Comparison of ENCODE assay signal across 8 cellular contexts in the genomic region with DNA sequence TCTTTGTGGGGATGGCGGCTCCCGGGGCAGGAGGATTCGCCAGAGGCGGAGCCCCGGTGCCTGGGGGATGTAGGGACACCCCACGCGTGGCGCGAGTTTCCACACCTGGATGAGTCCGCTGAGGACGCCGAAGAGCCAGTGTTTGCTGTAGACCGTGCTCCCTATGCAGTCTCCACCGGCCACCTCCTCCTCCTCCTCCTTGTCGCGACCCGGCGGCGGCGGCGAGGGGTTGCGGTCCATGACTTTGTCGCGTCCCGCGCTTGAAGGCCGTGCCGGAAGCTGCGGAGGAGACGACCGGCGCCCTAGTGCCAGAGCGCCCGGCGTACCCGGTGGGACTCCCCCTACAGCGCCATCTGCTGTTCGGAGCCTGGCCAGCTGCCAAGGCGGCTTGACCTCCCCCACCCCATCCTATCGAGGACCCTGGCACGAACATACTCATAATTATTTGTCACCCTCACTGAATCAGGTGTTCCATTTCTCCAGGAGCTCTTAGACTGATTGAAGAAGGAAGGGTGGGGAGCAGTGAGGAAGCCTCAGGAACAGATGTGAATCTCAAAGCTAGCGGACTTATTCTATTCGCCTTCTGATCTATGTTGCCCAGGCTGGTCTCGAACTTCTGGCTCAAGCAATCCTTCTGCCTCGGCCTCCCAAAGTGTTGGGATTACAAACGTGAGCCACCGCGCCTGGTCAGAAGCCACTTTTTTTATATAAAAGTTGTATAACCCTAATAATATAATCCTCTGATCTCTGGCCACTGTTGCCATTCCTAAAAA. TPM values are rescaled to one million over a fixed set of nuclear protein-coding genes. Genes with fewer than 3 reads are reported as not detected.
DNase-seq lines count a peak whose midpoint lies in the region; ATAC-seq, FAIRE-seq and TF ChIP-seq lines count a peak whose summit lies in the region.

A gene with protein sequence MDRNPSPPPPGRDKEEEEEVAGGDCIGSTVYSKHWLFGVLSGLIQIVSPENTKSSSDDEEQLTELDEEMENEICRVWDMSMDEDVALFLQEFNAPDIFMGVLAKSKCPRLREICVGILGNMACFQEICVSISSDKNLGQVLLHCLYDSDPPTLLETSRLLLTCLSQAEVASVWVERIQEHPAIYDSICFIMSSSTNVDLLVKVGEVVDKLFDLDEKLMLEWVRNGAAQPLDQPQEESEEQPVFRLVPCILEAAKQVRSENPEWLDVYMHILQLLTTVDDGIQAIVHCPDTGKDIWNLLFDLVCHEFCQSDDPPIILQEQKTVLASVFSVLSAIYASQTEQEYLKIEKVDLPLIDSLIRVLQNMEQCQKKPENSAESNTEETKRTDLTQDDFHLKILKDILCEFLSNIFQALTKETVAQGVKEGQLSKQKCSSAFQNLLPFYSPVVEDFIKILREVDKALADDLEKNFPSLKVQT (minus strand): TSS at position 281 of the 773 bp plus-strand sequence. CDS start 41 bp downstream, at position 240.

- no peaks in the 10 kb centered on the region for H3K27me3 ChIP-seq in RWPE2 (ENCODE audit: insufficient read depth, poor library complexity, severe bottlenecking)
- peaks cover 5% of the 10 kb centered on the region for H3K27me3 ChIP-seq in foreskin keratinocyte
- no peaks in the 10 kb centered on the region for H3K27me3 ChIP-seq in neuron (ENCODE audit: insufficient read depth, low read length)

- H3K4me1 ChIP-seq in RWPE2 (ENCODE audit: insufficient read depth, poor library complexity, severe bottlenecking) (peaks cover 11% of the 10 kb centered on the region), foreskin keratinocyte (peaks cover 9% of the 10 kb centered on the region), neuron (ENCODE audit: insufficient read depth, low read length) (peaks cover 6% of the 10 kb centered on the region)

- H3K36me3 ChIP-seq in RWPE2 (ENCODE audit: low read depth) (peaks cover 30% of the 10 kb centered on the region), neuron (ENCODE audit: insufficient read depth, low read length) (peaks cover 26% of the 10 kb centered on the region)

- H3K4me3 ChIP-seq in LNCaP clone FGC (ENCODE audit: low read depth, low read length) = peak within 1 kb of the TSS; percentile 97
- H3K4me3 ChIP-seq in RWPE2 (ENCODE audit: severe bottlenecking) = peak within 1 kb of the TSS; percentile 89
- peak within 1 kb of the TSS; percentile 96 for H3K4me3 ChIP-seq in neuron (ENCODE audit: low read length)

- in situ Hi-C loops in G401 (cut with HindIII; ENCODE audit: low sequenced_read_pairs) = no loop called here

- peak; percentile 95 for ATAC-seq in RWPE2 (ENCODE audit: low read depth)
- peak; percentile 88 for ATAC-seq in foreskin keratinocyte

- peak within 1 kb of the TSS; percentile 97 for H2AFZ ChIP-seq in neuron (ENCODE audit: low read depth, low read length)

- TF ChIP-seq CTCF in LNCaP clone FGC (IDR thresholded peaks at IDR 0.05; ENCODE audit: control insufficient read depth, extremely low read depth, insufficient read depth) (peak; percentile 81), RWPE2 (IDR thresholded peaks at IDR 0.05; ENCODE audit: poor library complexity, severe bottlenecking) (peak; percentile 96), foreskin keratinocyte (conservative IDR thresholded peaks at IDR 0.05) (peak; percentile 90)

- H3K27ac ChIP-seq in RWPE2 (ENCODE audit: poor library complexity, severe bottlenecking) (no peak within 1 kb of the TSS), foreskin keratinocyte (peak within 1 kb of the TSS; percentile 44)

- no peak for FAIRE-seq in H54 (lab: Jason Lieb, UNC)

- H3K9me3 ChIP-seq in RWPE2 (ENCODE audit: severe bottlenecking) (no peaks in the 10 kb centered on the region), neuron (ENCODE audit: low read length) (peaks cover 2% of the 10 kb centered on the region)

- DNase-seq in G401 (ENCODE audit: low spot score) (peak; percentile 81), H54 (ENCODE audit: insufficient read length, low spot score) (peak; percentile 84), LNCaP clone FGC (ENCODE audit: low read depth) (peak; percentile 36), RWPE2 (ENCODE audit: low spot score) (peak; percentile 84), foreskin keratinocyte (peak; percentile 48 to 66), stromal cell of bone marrow (ENCODE audit: low read depth) (peak; percentile 47)
- peak; percentile 83 for DNase-seq in activated effector memory CD4-positive, alpha-beta T cell treated with Interleukin-2 at 50 U/mL for 16 hours

- TF ChIP-seq POLR2A in H54 (IDR thresholded peaks at IDR 0.05; ENCODE audit: low read depth, low read length) = peak; percentile 87

RNA-seq across cellular contexts. Expression of the gene that starts here (rescaled TPM):
- total RNA-seq in G401 (2014; rRNA removed; shearing (Covaris generic)) = 37.7 and 37.9 TPM in 2 replicates
- 31.4 and 33.0 TPM in 2 replicates for total RNA-seq in foreskin keratinocyte
- polyA plus RNA-seq in foreskin keratinocyte = 24.7 and 29.9 TPM in 2 replicates
